1 cellular context compared by ENCODE assay signal in genomic region chr15:85782112-85782511, GRCh38.
TF ChIP-seq lines count a peak whose summit lies in the region.

No MANE protein-coding gene starts in this region.

TF ChIP-seq in GM12878, 131 proteins besides CTCF, POLR2A, EP300 and RAD21:
- TF ChIP-seq RELB (IDR thresholded peaks at IDR 0.05; ENCODE audit: low read depth) (no peak), EED (IDR thresholded peaks at IDR 0.05; ENCODE audit: low read depth) (0 out of 2 replicates have a peak, but pooled peaks have one; percentile 14), CREM (IDR thresholded peaks at IDR 0.05; ENCODE audit: low read depth) (peak; percentile 39; the same call in 1 of the 2 replicates), RELA (IDR thresholded peaks at IDR 0.05; ENCODE audit: borderline replicate concordance, partially characterized antibody) (no peak), RUNX3 (IDR thresholded peaks at IDR 0.05; ENCODE audit: low read length) (peak; percentile 38; the same call in 1 of the 2 replicates)
